In the genomic region with DNA sequence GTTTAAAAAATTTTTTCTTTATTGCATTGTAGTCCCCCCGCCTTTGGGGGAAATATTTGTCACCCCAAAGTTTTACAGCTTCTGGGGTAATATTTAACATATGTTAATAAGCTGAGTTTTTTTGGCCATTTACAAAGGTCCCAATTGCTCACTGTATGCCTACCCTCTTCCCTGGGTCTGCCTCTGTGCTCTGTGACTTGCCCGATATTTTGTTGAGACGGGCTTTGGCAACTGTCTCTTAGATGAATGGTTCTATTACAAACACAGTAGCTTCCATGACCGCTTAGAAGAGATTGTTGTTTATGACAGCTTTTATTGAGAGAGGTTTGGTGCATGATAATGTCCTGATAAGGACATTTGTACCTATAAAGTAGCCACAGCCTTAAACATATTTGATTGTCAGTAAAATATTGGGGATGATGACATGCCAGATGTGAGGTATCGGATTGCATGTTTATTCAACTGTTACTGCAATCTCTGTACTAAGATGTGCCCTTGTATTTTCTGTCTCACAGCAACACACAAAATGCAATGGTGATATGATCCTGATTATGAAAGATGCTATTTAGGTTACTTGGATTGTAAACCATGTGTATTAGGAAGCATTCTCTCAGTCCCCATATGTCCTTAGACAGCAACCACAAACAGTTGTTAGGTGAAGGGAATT, we compare ENCODE assay signal across 14 cellular contexts.
DNase-seq lines count a peak whose midpoint lies in the region; ATAC-seq and TF ChIP-seq lines count a peak whose summit lies in the region.
"Had no signal": no experiment of that assay in that cellular context is flagged by ENCODE, and none has a peak within 500 bp of the region (broad histone marks: within the 10 kb centered on the region; RNA-seq: fewer than 3 reads in every experiment).

No MANE protein-coding gene starts in this region.

- CTCF ChIA-PET in AG04450 (lab: Charles Lee), result no interaction called here
- CTCF ChIA-PET in HEK293 (lab: Yijun Ruan, JAX), result no interaction called here

- POLR2A ChIA-PET in AG04450 (lab: Yijun Ruan, JAX) (no interaction called here), HEK293 (lab: Yijun Ruan, JAX) (no interaction called here)

- peak; percentile 69 for ATAC-seq in mucosa of descending colon
- no peak for ATAC-seq in HG03095 (IDR thresholded peaks at IDR 0.05; ENCODE audit: unreplicated experiment)
- ATAC-seq: activated T-cell treated with anti-CD3 and anti-CD28 coated beads, Interleukin-2, amount 50 U/mL, for 4 hours had no signal

- H3K4me1 ChIP-seq in HEK293 (ENCODE audit: control insufficient read depth, insufficient read depth, low read length) (0 out of 2 replicates have a peak, but pooled peaks cover 4% of the 10 kb centered on the region), mucosa of descending colon (ENCODE audit: low read depth) (no peaks in the 10 kb centered on the region)
- H3K4me1 ChIP-seq: BLaER1 treated with 17β-estradiol and CSF1 and Interleukin-3, amounts not matched to agents 10 nM and 100 nM had no signal

- in situ Hi-C loops in astrocyte of the spinal cord (cut with HindIII; ENCODE audit: low sequenced_read_pairs) (no loop called here), GM13977 (cut with MboI; ENCODE audit: low pct_unique_long_range_greater_than_20kb, low sequenced_read_pairs, unreplicated experiment) (no loop called here)

- no peaks in the 10 kb centered on the region for H3K9me3 ChIP-seq in AG04450 (ENCODE audit: control insufficient read depth, insufficient read depth, low read length)
- no peaks in the 10 kb centered on the region for H3K9me3 ChIP-seq in HEK293 (ENCODE audit: control insufficient read depth, insufficient read depth, low read depth, low read length)
- H3K9me3 ChIP-seq in mucosa of descending colon, result no peaks in the 10 kb centered on the region
- H3K9me3 ChIP-seq: BLaER1 treated with 17β-estradiol and CSF1 and Interleukin-3, amounts not matched to agents 10 nM and 100 nM had no signal

- TF ChIP-seq CTCF in AG04450 (IDR thresholded peaks at IDR 0.05; ENCODE audit: low read depth, low read length) (no peak), HEK293 (tag by site-specific recombination; IDR thresholded peaks at IDR 0.05) (no peak), astrocyte of the spinal cord (IDR thresholded peaks at IDR 0.05; ENCODE audit: low read depth, low read length) (no peak), mucosa of descending colon (IDR thresholded peaks at IDR 0.05) (no peak), GM13977 (IDR thresholded peaks at IDR 0.05; ENCODE audit: extremely low read depth, insufficient read depth, missing control alignments) (no peak)

- no peaks in the 10 kb centered on the region for H3K36me3 ChIP-seq in HEK293 (ENCODE audit: control insufficient read depth in 2 of 2, insufficient read depth in 1 of 2, low read length in 2 of 2)
- no peaks in the 10 kb centered on the region for H3K36me3 ChIP-seq in mucosa of descending colon (ENCODE audit: low read depth)
- H3K36me3 ChIP-seq: BLaER1 treated with 17β-estradiol and CSF1 and Interleukin-3, amounts not matched to agents 10 nM and 100 nM had no signal

- no peaks in the 10 kb centered on the region for H3K27me3 ChIP-seq in AG04450 (ENCODE audit: control insufficient read depth, insufficient read depth, low read length)

- DNase-seq in AG04450 (ENCODE audit: low read depth, low spot score) (peak; percentile 30), astrocyte of the spinal cord (ENCODE audit: low read depth, low spot score) (peak; percentile 46), mucosa of descending colon (no peak), AML-193 (lab: John Stamatoyannopoulos, UW) (no peak), GM13977 (ENCODE audit: low spot score) (no peak), dedifferentiated amniotic fluid mesenchymal stem cell (ENCODE audit: extremely low spot score) (no peak)
- DNase-seq: activated CD4-positive, CD25-positive, alpha-beta regulatory T cell treated with anti-CD3 and anti-CD28 coated beads, Interleukin-2, amount 50 U/mL, for 72 hours; activated T-cell treated with anti-CD3 and anti-CD28 coated beads, Interleukin-2, amount 50 U/mL, for 4 hours; islet precursor cell; NCI-H1436; SW 1271 had no signal

- H3K4me3 ChIP-seq in AG04450 (ENCODE audit: low read depth, low read length), result no peak overlapping the region
- no peak overlapping the region for H3K4me3 ChIP-seq in HEK293 (ENCODE audit: low read depth, low read length)
- H3K4me3 ChIP-seq in astrocyte of the spinal cord (ENCODE audit: low read depth, low read length), result no peak overlapping the region
- no peak overlapping the region for H3K4me3 ChIP-seq in mucosa of descending colon
- H3K4me3 ChIP-seq: BLaER1 treated with 17β-estradiol and CSF1 and Interleukin-3, amounts not matched to agents 10 nM and 100 nM had no signal

- no peak overlapping the region for H3K27ac ChIP-seq in AG04450 (ENCODE audit: low read depth, low read length)
- H3K27ac ChIP-seq in HEK293 (ENCODE audit: extremely low read depth, low read depth, low read length), result no peak overlapping the region
- H3K27ac ChIP-seq: BLaER1 treated with 17β-estradiol and CSF1 and Interleukin-3, amounts not matched to agents 10 nM and 100 nM had no signal

- intact Hi-C loops in mucosa of descending colon (cut with DNase I, micrococcal nuclease), result no loop called here

TF ChIP-seq in HEK293, 187 proteins besides CTCF, POLR2A, EP300 and RAD21 (continues in another document):
- TF ChIP-seq ZNF426 (tag by site-specific recombination; IDR thresholded peaks at IDR 0.05) (no peak), ZNF670 (tag by site-specific recombination; IDR thresholded peaks at IDR 0.05; ENCODE audit: low read depth) (no peak), ZNF843 (tag by site-specific recombination; IDR thresholded peaks at IDR 0.05) (peak; percentile 87), ZXDB (tag by site-specific recombination; IDR thresholded peaks at IDR 0.05) (peak; percentile 57; the same call in 1 of the 2 replicates), ZNF837 (tag by site-specific recombination; IDR thresholded peaks at IDR 0.05) (no peak), ZNF596 (tag by site-specific recombination; IDR thresholded peaks at IDR 0.05) (no peak), ZSCAN4 (tag by site-specific recombination; IDR thresholded peaks at IDR 0.05) (no peak), ZNF37A (tag by site-specific recombination; IDR thresholded peaks at IDR 0.05) (no peak), IKZF3 (tag by site-specific recombination; IDR thresholded peaks at IDR 0.05) (no peak), SP3 (tag by site-specific recombination; IDR thresholded peaks at IDR 0.05) (no peak), ZNF10 (tag by site-specific recombination; IDR thresholded peaks at IDR 0.05) (no peak), ZBTB8A (tag by site-specific recombination; IDR thresholded peaks at IDR 0.05) (no peak), ZBTB48 (tag by site-specific recombination; IDR thresholded peaks at IDR 0.05) (no peak), ZNF558 (tag by site-specific recombination; IDR thresholded peaks at IDR 0.05) (0 out of 2 replicates have a peak, but pooled peaks have one; percentile 15)
- TF ChIP-seq, protein P1, sequence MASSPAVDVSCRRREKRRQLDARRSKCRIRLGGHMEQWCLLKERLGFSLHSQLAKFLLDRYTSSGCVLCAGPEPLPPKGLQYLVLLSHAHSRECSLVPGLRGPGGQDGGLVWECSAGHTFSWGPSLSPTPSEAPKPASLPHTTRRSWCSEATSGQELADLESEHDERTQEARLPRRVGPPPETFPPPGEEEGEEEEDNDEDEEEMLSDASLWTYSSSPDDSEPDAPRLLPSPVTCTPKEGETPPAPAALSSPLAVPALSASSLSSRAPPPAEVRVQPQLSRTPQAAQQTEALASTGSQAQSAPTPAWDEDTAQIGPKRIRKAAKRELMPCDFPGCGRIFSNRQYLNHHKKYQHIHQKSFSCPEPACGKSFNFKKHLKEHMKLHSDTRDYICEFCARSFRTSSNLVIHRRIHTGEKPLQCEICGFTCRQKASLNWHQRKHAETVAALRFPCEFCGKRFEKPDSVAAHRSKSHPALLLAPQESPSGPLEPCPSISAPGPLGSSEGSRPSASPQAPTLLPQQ (tag by site-specific recombination; IDR thresholded peaks at IDR 0.05), result 0 out of 2 replicates have a peak, but pooled peaks have one; percentile 31
- TF ChIP-seq, protein P2, sequence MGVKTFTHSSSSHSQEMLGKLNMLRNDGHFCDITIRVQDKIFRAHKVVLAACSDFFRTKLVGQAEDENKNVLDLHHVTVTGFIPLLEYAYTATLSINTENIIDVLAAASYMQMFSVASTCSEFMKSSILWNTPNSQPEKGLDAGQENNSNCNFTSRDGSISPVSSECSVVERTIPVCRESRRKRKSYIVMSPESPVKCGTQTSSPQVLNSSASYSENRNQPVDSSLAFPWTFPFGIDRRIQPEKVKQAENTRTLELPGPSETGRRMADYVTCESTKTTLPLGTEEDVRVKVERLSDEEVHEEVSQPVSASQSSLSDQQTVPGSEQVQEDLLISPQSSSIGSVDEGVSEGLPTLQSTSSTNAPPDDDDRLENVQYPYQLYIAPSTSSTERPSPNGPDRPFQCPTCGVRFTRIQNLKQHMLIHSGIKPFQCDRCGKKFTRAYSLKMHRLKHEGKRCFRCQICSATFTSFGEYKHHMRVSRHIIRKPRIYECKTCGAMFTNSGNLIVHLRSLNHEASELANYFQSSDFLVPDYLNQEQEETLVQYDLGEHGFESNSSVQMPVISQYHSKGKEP (tag by site-specific recombination; IDR thresholded peaks at IDR 0.05), result 0 out of 2 replicates have a peak, but pooled peaks have one; percentile 51
- TF ChIP-seq, protein P3, sequence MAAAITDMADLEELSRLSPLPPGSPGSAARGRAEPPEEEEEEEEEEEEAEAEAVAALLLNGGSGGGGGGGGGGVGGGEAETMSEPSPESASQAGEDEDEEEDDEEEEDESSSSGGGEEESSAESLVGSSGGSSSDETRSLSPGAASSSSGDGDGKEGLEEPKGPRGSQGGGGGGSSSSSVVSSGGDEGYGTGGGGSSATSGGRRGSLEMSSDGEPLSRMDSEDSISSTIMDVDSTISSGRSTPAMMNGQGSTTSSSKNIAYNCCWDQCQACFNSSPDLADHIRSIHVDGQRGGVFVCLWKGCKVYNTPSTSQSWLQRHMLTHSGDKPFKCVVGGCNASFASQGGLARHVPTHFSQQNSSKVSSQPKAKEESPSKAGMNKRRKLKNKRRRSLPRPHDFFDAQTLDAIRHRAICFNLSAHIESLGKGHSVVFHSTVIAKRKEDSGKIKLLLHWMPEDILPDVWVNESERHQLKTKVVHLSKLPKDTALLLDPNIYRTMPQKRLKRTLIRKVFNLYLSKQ (tag by site-specific recombination; IDR thresholded peaks at IDR 0.05; ENCODE audit: borderline replicate concordance), result no peak

Comparison
In these comparisons a context has a peak if more than half of its experiments do, and no peak if none do; other contexts are left out.
1. DNase-seq: peak in AG04450 (single experiment) and astrocyte of the spinal cord (single experiment); none in mucosa of descending colon (0 of 3), AML-193 (0 of 2), GM13977 (single experiment) and dedifferentiated amniotic fluid mesenchymal stem cell (single experiment).